In genomic region chr1:183804382-183804781, GRCh38 we compare ENCODE assay signal across 8 cellular contexts. TPM values are rescaled to one million over a fixed set of nuclear protein-coding genes. Genes with fewer than 3 reads are reported as not detected.
DNase-seq lines count a peak whose midpoint lies in the region; ATAC-seq and TF ChIP-seq lines count a peak whose summit lies in the region.

No MANE protein-coding gene starts in this region.

- H3K4me3 ChIP-seq in endodermal cell (ENCODE audit: low read length) = peak overlapping the region; percentile 91

- WGBS in endodermal cell (ENCODE audit: insufficient coverage in 1 of 2, insufficient read length in 1 of 2), 2 experiments = 26 to 50% methylated on average over 3 to 5 of the region's 5 CpGs

- H3K27me3 Mint-ChIP-seq in endodermal cell (ENCODE audit: insufficient read depth) = peaks cover 48% of the 10 kb centered on the region
- no peaks in the 10 kb centered on the region for H3K27me3 Mint-ChIP-seq in nephron progenitor cell (ENCODE audit: low read depth, poor library complexity)

- H3K27ac Mint-ChIP-seq in endodermal cell = no peak overlapping the region
- no peak overlapping the region for H3K27ac Mint-ChIP-seq in nephron progenitor cell

- TF ChIP-seq CTCF in endodermal cell (conservative IDR thresholded peaks at IDR 0.05) = no peak
- TF ChIP-seq CTCF in nephron progenitor cell (IDR thresholded peaks at IDR 0.05) = no peak

- H3K4me3 Mint-ChIP-seq in endodermal cell (peak overlapping the region; percentile 70), nephron progenitor cell (peak overlapping the region; percentile 94)

- no peaks in the 10 kb centered on the region for H3K36me3 ChIP-seq in endodermal cell (ENCODE audit: control insufficient read depth, insufficient read depth, low read length)

- H3K27ac ChIP-seq in endodermal cell (ENCODE audit: low read depth, low read length) = peak overlapping the region; percentile 63

- H3K4me1 ChIP-seq in endodermal cell (ENCODE audit: control insufficient read depth, insufficient read depth, low read length) = no peaks in the 10 kb centered on the region

- H3K9me3 Mint-ChIP-seq in endodermal cell = peaks cover 10% of the 10 kb centered on the region
- H3K9me3 Mint-ChIP-seq in nephron progenitor cell = peaks cover 20% of the 10 kb centered on the region

- H3K9me3 ChIP-seq in endodermal cell (ENCODE audit: control insufficient read depth, low read length) = peaks cover 4% of the 10 kb centered on the region

- no peak for ATAC-seq in GM19455 (IDR thresholded peaks at IDR 0.05; ENCODE audit: unreplicated experiment)

- H3K27me3 ChIP-seq in endodermal cell (ENCODE audit: control insufficient read depth, insufficient read depth, low read length, poor library complexity, severe bottlenecking) = peaks cover 58% of the 10 kb centered on the region

- DNase-seq in AG20443 (ENCODE audit: low spot score) (peak; percentile 10), NCI-H526 treated with DMSO at 0.1 percent for 48 hours (lab: John Stamatoyannopoulos, UW) (peak; percentile 89), endodermal cell (peak; percentile 67), nephron progenitor cell (no peak), hepatic stellate cell (ENCODE audit: low spot score) (no peak), NCI-H2171 (lab: John Stamatoyannopoulos, UW) (no peak), occipital lobe (lab: John Stamatoyannopoulos, UW) (no peak)

- H3K9ac ChIP-seq in endodermal cell (ENCODE audit: extremely low read depth, low read length, poor library complexity, severe bottlenecking) = no peak overlapping the region

- H3K36me3 Mint-ChIP-seq in endodermal cell (ENCODE audit: low read depth) (no peaks in the 10 kb centered on the region), nephron progenitor cell (ENCODE audit: low read depth) (peaks cover 17% of the 10 kb centered on the region)

- H3K4me1 Mint-ChIP-seq in endodermal cell (peaks cover 11% of the 10 kb centered on the region), nephron progenitor cell (peaks cover 36% of the 10 kb centered on the region)

RNA-seq across cellular contexts. Expression of gene RGL1, which starts 0.5 kb away (rescaled TPM):
- 1 to 10 TPM in 1 of 2 donors, under 1 TPM in 1; 0.15 to 2.6 TPM for total RNA-seq in endodermal cell
- 12.9 TPM for polyA plus RNA-seq in endodermal cell (2013, experiment 1 of 2)
- 15.7 TPM for polyA plus RNA-seq in endodermal cell (2013, experiment 2 of 2)
- 61.0 TPM for total RNA-seq in occipital lobe

Comparison
In these comparisons a context has a peak if more than half of its experiments do, and no peak if none do; other contexts are left out.
1. DNase-seq: peak in AG20443 (single experiment), NCI-H526 treated with DMSO at 0.1 percent for 48 hours (single experiment) and endodermal cell (single experiment); none in nephron progenitor cell (single experiment), hepatic stellate cell (single experiment), NCI-H2171 (single experiment) and occipital lobe (single experiment).
2. RNA of gene RGL1, which starts 0.5 kb away (total RNA-seq): 61.0 TPM in occipital lobe (single experiment); 0.15 to 2.6 TPM in endodermal cell; every median in the first group is over 10 times any median in the second.